In the genomic region with DNA sequence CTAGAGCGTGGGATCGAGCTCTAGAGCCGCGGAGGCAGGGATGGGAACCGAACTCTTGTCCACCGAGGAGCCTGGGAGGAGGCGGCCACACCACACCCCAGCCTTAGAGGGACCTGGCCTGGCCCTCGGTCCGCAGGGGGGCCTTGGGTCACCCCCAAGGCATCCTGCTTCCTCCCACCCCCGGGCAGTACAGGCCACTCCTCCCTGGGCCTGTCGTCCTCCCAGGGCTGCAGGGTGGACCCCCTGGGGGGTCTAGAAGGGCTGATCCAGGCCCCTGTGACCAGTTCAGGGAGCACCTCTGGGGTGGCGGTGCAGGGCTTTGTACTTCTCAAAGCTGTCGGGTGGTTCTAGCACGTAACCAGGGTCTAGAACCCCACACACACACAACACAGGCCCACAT, we compare ENCODE assay signal across 26 cellular contexts.
"Had no signal": no experiment of that assay in that cellular context is flagged by ENCODE, and none has a peak within 500 bp of the region (broad histone marks: within the 10 kb centered on the region; RNA-seq: fewer than 3 reads in every experiment).

No MANE protein-coding gene starts in this region.

- H3K9me3 ChIP-seq: MG63 had no signal

- H3K4me3 ChIP-seq: MG63 had no signal

- H3K4me2 ChIP-seq: KMS-11 had no signal

- H3K36me3 ChIP-seq: MG63 had no signal

- H3K27ac ChIP-seq: KMS-11 had no signal

- H3K9ac ChIP-seq: KMS-11 had no signal

- DNase-seq: Karpas-422, MG63, MM.1S, MV-4-11, NCI-H1048, NCI-H1092, NCI-H1105, NCI-H1105 treated with DMSO at 0.1 percent for 48 hours, NCI-H1417 treated with DMSO at 0.1 percent for 48 hours, NCI-H1436 treated with DMSO at 0.1 percent for 48 hours, NCI-H146, NCI-H1694, NCI-H1694 treated with DMSO at 0.1 percent for 48 hours, NCI-H187 treated with DMSO at 0.1 percent for 48 hours, NCI-H1930, NCI-H2081, NCI-H2081 treated with DMSO at 0.1 percent for 48 hours, NCI-H2107, NCI-H2171, NCI-H2171 treated with DMSO at 0.1 percent for 48 hours, NCI-H226, NCI-H446, NCI-H446 treated with DMSO at 0.1 percent for 48 hours, NCI-H510A, NCI-H510A treated with DMSO at 0.1 percent for 48 hours had no signal
